ENCODE assay signal across 8 cellular contexts in the genomic region with DNA sequence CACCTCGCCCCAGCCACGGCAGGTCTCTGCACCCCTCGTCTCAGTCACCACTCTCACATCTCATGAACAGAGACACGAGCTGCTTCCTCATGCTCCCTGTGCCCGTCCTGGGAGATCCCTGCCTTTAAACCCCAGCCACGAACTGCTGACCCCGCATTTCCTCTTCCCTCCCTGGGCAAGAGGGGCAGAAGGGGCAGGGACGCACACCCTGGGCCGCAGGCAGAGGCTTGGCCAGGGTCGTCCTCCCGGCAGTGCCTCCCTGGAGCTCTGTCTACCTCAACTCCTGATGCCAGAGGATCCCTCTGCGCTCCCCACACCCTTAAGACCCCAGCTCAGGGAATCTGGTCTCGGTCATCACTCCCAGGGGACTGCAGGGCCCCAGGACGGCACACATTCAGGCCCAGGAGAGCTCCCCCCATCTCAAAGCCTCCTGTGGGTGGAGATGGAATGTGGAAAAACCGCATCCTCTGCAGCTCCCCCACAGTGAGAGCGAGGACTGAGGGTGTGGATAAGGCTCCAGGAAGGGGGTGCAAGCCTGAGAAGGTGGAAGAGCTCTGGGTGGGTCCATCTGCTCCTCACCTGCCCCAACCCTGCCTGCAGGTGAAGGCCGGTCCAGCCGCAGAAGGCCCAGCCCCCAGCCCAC. TPM values are rescaled to one million over a fixed set of nuclear protein-coding genes. Genes with fewer than 3 reads are reported as not detected.
DNase-seq lines count a peak whose midpoint lies in the region; ATAC-seq and TF ChIP-seq lines count a peak whose summit lies in the region.

No MANE protein-coding gene starts in this region.

- H3K27me3 ChIP-seq in MM.1S (replicated peaks; ENCODE audit: insufficient read depth, low read length) (no peaks in the 10 kb centered on the region), colonic mucosa (no peaks in the 10 kb centered on the region), muscle layer of colon (ENCODE audit: control insufficient read depth in 1 of 2, insufficient read depth in 2 of 2, low read length in 2 of 2) (no peaks in the 10 kb centered on the region)

- ATAC-seq in GM18870 (IDR thresholded peaks at IDR 0.05; ENCODE audit: unreplicated experiment) (no peak), HG03520 (IDR thresholded peaks at IDR 0.05; ENCODE audit: unreplicated experiment) (no peak), GM18517 (IDR thresholded peaks at IDR 0.05; ENCODE audit: unreplicated experiment) (no peak)

- no peak for TF ChIP-seq CTCF in MM.1S (IDR thresholded peaks at IDR 0.05; ENCODE audit: low read length)
- TF ChIP-seq CTCF in colonic mucosa (IDR thresholded peaks at IDR 0.05): no peak

- DNase-seq in COLO668 (lab: John Stamatoyannopoulos, UW; ENCODE audit: unreplicated experiment) (peak; percentile 34), MM.1S (no peak), colonic mucosa (no peak), NCI-H1092 (lab: John Stamatoyannopoulos, UW) (no peak)

- H3K4me3 ChIP-seq in MM.1S (ENCODE audit: low read length) (peak overlapping the region; percentile 77), colonic mucosa (peak overlapping the region; percentile 58), muscle layer of colon (ENCODE audit: low read depth in 1 of 2, low read length in 2 of 2) (peak overlapping the region; percentile 41 to 68)

- intact Hi-C loops in colonic mucosa (cut with DNase I): no loop called here

- H3K79me2 ChIP-seq in MM.1S (ENCODE audit: low read length): peaks cover 65% of the 10 kb centered on the region

- peak overlapping the region; percentile 63; the same call in 1 of the 2 replicates for H3K9ac ChIP-seq in MM.1S (ENCODE audit: low read length)
- peak overlapping the region; percentile 67 to 68 for H3K9ac ChIP-seq in colonic mucosa (ENCODE audit: low read depth in 2 of 2, low read length in 2 of 2)
- no peak overlapping the region for H3K9ac ChIP-seq in muscle layer of colon (ENCODE audit: low read length)

- H3K9me2 ChIP-seq in MM.1S (replicated peaks; ENCODE audit: insufficient read depth, low read length): no peaks in the 10 kb centered on the region

- H2AFZ ChIP-seq in MM.1S (ENCODE audit: low read length): no peak overlapping the region

- H3K27ac ChIP-seq in MM.1S (ENCODE audit: low read length) (no peak overlapping the region; the same call in 1 of the 2 replicates), colonic mucosa (peak overlapping the region; percentile 57), muscle layer of colon (ENCODE audit: low read depth, low read length) (no peak overlapping the region)

- H4K20me1 ChIP-seq in MM.1S (ENCODE audit: insufficient read depth, low read length): peaks cover 6% of the 10 kb centered on the region; the same call in 1 of the 2 replicates

- peaks cover 11% of the 10 kb centered on the region; the same call in 1 of the 2 replicates for H3K4me1 ChIP-seq in MM.1S (ENCODE audit: low read length)
- H3K4me1 ChIP-seq in colonic mucosa: peaks cover 8% of the 10 kb centered on the region
- H3K4me1 ChIP-seq in muscle layer of colon (ENCODE audit: insufficient read depth, low read length): peaks cover 6% of the 10 kb centered on the region

- H3K9me3 ChIP-seq in MM.1S (replicated peaks; ENCODE audit: insufficient read depth, low read length) (no peaks in the 10 kb centered on the region), colonic mucosa (no peaks in the 10 kb centered on the region), muscle layer of colon (ENCODE audit: low read length) (no peaks in the 10 kb centered on the region)

- H3F3A ChIP-seq in MM.1S (ENCODE audit: insufficient read depth, low read length): peaks cover 8% of the 10 kb centered on the region

- H3K36me3 ChIP-seq in MM.1S (replicated peaks; ENCODE audit: insufficient read depth, low read length): no peaks in the 10 kb centered on the region
- H3K36me3 ChIP-seq in colonic mucosa: no peaks in the 10 kb centered on the region
- H3K36me3 ChIP-seq in muscle layer of colon (ENCODE audit: insufficient read depth, low read length): no peaks in the 10 kb centered on the region

- H3K4me2 ChIP-seq in MM.1S (ENCODE audit: low read depth, low read length): peak overlapping the region; percentile 97

RNA-seq across cellular contexts. Expression of a gene that starts 1.2 kb away (rescaled TPM):
- total RNA-seq in colonic mucosa: 10 to 100 TPM; 35.9 to 57.5 TPM
